ENCODE assay signal across 13 cellular contexts in the genomic region with DNA sequence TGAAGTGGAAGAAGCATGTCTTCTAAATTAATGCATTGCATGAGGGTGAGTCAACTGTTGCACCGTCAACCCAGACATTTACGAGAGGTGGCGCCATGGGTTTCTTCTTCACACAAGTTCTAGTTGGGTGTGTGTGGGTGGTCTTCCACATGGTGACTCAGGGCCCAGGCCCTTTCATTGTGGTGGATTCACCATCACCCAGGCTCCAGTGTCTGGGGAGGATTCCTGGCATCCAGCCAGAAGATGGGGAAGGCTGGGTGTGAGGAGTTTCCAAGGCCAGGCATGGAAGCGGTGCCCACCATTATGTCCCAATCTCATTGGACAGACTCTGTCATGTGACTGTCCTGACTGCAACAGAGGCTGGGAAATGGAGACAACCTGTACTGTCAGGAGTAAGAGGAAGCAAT. TPM values are rescaled to one million over a fixed set of nuclear protein-coding genes. Genes with fewer than 3 reads are reported as not detected.
DNase-seq lines count a peak whose midpoint lies in the region; ATAC-seq, FAIRE-seq and TF ChIP-seq lines count a peak whose summit lies in the region.
"Had no signal": no experiment of that assay in that cellular context is flagged by ENCODE, and none has a peak within 500 bp of the region (broad histone marks: within the 10 kb centered on the region; RNA-seq: fewer than 3 reads in every experiment).

No MANE protein-coding gene starts in this region.

- H3K36me3 ChIP-seq in prostate gland = no peaks in the 10 kb centered on the region
- H3K36me3 ChIP-seq: neutrophil had no signal

- no peak overlapping the region for H3K27ac ChIP-seq in prostate gland
- H3K27ac ChIP-seq: neutrophil had no signal

- FAIRE-seq in GM19239 (lab: Jason Lieb, UNC) = no peak

- H3K27me3 ChIP-seq in prostate gland (replicated peaks; ENCODE audit: insufficient read depth) = peaks cover 16% of the 10 kb centered on the region

- WGBS in prostate gland = 68% methylated on average over 4 of the region's 4 CpGs

- no peak for TF ChIP-seq POLR2A in prostate gland (IDR thresholded peaks at IDR 0.05)

- ATAC-seq in sciatic nerve = no peak
- ATAC-seq: left ventricle myocardium superior had no signal

- intact Hi-C loops in prostate gland (cut with DNase I) = no loop called here
- intact Hi-C loops in sciatic nerve (cut with DNase I) = no loop called here

- no peaks in the 10 kb centered on the region for H3K4me1 ChIP-seq in prostate gland (replicated peaks)

- TF ChIP-seq CTCF in fibroblast of the aortic adventitia (IDR thresholded peaks at IDR 0.05; ENCODE audit: insufficient read depth, low read length) = no peak
- no peak for TF ChIP-seq CTCF in prostate gland (IDR thresholded peaks at IDR 0.05)

- no peaks in the 10 kb centered on the region for H3K9me3 ChIP-seq in prostate gland
- H3K9me3 ChIP-seq: neutrophil had no signal

- H3K4me3 ChIP-seq in fibroblast of the aortic adventitia (ENCODE audit: low read depth, low read length) (no peak overlapping the region), prostate gland (no peak overlapping the region)

- DNase-seq in A172 (ENCODE audit: low spot score) (peak; percentile 95), COLO829 (ENCODE audit: low spot score) (peak; percentile 24), NCI-H69 (lab: John Stamatoyannopoulos, UW) (peak; percentile 4), fibroblast of the aortic adventitia (ENCODE audit: low read depth) (peak; percentile 60), prostate gland (ENCODE audit: low spot score) (no peak), GM19239 (ENCODE audit: insufficient read length, low spot score) (no peak), mucosa of gallbladder (ENCODE audit: low spot score) (no peak), sciatic nerve (ENCODE audit: low spot score) (no peak)
- DNase-seq: DMS153, left ventricle myocardium superior, NCI-H345, Right ventricle myocardium superior had no signal

RNA-seq across cellular contexts. Expression of a gene that starts 21.4 kb away (rescaled TPM):
- total RNA-seq in A172 (2014; rRNA removed; shearing (Covaris generic)) = 9.1 and 12.0 TPM in 2 replicates
- total RNA-seq in fibroblast of the aortic adventitia (ENCODE audit: low replicate concordance) (not detected in 2 replicates), prostate gland (1 to 10 TPM; 1.0 to 6.1 TPM), mucosa of gallbladder (0.32 TPM), sciatic nerve (0.22 TPM)

Comparison
In these comparisons a context has a peak if more than half of its experiments do, and no peak if none do; other contexts are left out.
1. DNase-seq: peak in A172 (single experiment), COLO829 (single experiment), NCI-H69 (single experiment) and fibroblast of the aortic adventitia (single experiment); none in prostate gland (single experiment), GM19239 (single experiment), mucosa of gallbladder (single experiment) and sciatic nerve (single experiment).